ENCODE assay signal across 1 cellular context in genomic region chr15:89459271-89460038, GRCh38.
TF ChIP-seq lines count a peak whose summit lies in the region.

No MANE protein-coding gene starts in this region.

TF ChIP-seq in HepG2, 621 proteins besides CTCF, POLR2A, EP300 and RAD21 (continued from another document and continues in another):
- peak; percentile 52; the same call in 1 of the 2 replicates for TF ChIP-seq ZNF839 (CRISPR knock-in tag; IDR thresholded peaks at IDR 0.05; ENCODE audit: borderline replicate concordance)
- no peak for TF ChIP-seq HNF1B (CRISPR knock-in tag; IDR thresholded peaks at IDR 0.05)
- TF ChIP-seq DMAP1 (CRISPR knock-in tag; IDR thresholded peaks at IDR 0.05), result 0 out of 2 replicates have a peak, but pooled peaks have one; percentile 22
- no peak; the same call in 1 of the 2 replicates for TF ChIP-seq ARNTL (CRISPR knock-in tag; IDR thresholded peaks at IDR 0.05)
- peak; percentile 90 for TF ChIP-seq SOX5 (CRISPR knock-in tag; IDR thresholded peaks at IDR 0.05; ENCODE audit: borderline replicate concordance)
- TF ChIP-seq ARNT2 (CRISPR knock-in tag; IDR thresholded peaks at IDR 0.05; ENCODE audit: low read depth), result no peak
- TF ChIP-seq SOX13 (IDR thresholded peaks at IDR 0.05), result peak; percentile 69; the same call in 1 of the 2 replicates
- TF ChIP-seq SOX13 (CRISPR knock-in tag; conservative IDR thresholded peaks at IDR 0.05 in 1 of 2, IDR thresholded peaks at IDR 0.05 in 1 of 2), result peak in 1 of 2 experiments; percentile 93; a peak in 2 of 4 replicates
- no peak for TF ChIP-seq PHF5A (CRISPR knock-in tag; IDR thresholded peaks at IDR 0.05; ENCODE audit: low read depth, unreplicated experiment)
- no peak for TF ChIP-seq KLF12 (CRISPR knock-in tag; IDR thresholded peaks at IDR 0.05; ENCODE audit: borderline replicate concordance)
- no peak for TF ChIP-seq ZNF383 (CRISPR knock-in tag; IDR thresholded peaks at IDR 0.05; ENCODE audit: borderline replicate concordance)
- peak; percentile 94 for TF ChIP-seq MTA1 (CRISPR knock-in tag; IDR thresholded peaks at IDR 0.05; ENCODE audit: borderline replicate concordance)
- TF ChIP-seq ZNF234 (CRISPR knock-in tag; conservative IDR thresholded peaks at IDR 0.05), result no peak
- no peak for TF ChIP-seq ZNF354B (CRISPR knock-in tag; IDR thresholded peaks at IDR 0.05)
- TF ChIP-seq ZNF574 (CRISPR knock-in tag; IDR thresholded peaks at IDR 0.05), result peak; percentile 31; the same call in 1 of the 2 replicates
- no peak for TF ChIP-seq MBNL3 (CRISPR knock-in tag; conservative IDR thresholded peaks at IDR 0.05)
- TF ChIP-seq HBP1 (CRISPR knock-in tag; IDR thresholded peaks at IDR 0.05; ENCODE audit: low read depth), result no peak
- no peak for TF ChIP-seq HNRNPLL (IDR thresholded peaks at IDR 0.05; ENCODE audit: low read depth, low read length, poor library complexity, severe bottlenecking)
- no peak for TF ChIP-seq BRD4 (CRISPR knock-in tag; IDR thresholded peaks at IDR 0.05)
- no peak for TF ChIP-seq SNRNP70 (IDR thresholded peaks at IDR 0.05; ENCODE audit: low read depth, low read length)
- no peak for TF ChIP-seq ATF6 (CRISPR knock-in tag; conservative IDR thresholded peaks at IDR 0.05)
- TF ChIP-seq TP53 (CRISPR knock-in tag; conservative IDR thresholded peaks at IDR 0.05), result no peak
- no peak for TF ChIP-seq ZBTB42 (CRISPR knock-in tag; IDR thresholded peaks at IDR 0.05)
- TF ChIP-seq POLR2AphosphoS2 (IDR thresholded peaks at IDR 0.05; ENCODE audit: low read depth, low read length), result no peak
- TF ChIP-seq ARID4A (CRISPR knock-in tag; IDR thresholded peaks at IDR 0.05; ENCODE audit: borderline replicate concordance), result peak; percentile 63; the same call in 1 of the 2 replicates
- peak; percentile 73 for TF ChIP-seq MAX (IDR thresholded peaks at IDR 0.05)
- TF ChIP-seq NR2F1 (CRISPR knock-in tag; IDR thresholded peaks at IDR 0.05), result peak; percentile 66 to 82
- peak; percentile 22; the same call in 1 of the 2 replicates for TF ChIP-seq THAP11 (CRISPR knock-in tag; IDR thresholded peaks at IDR 0.05)
- no peak for TF ChIP-seq ATF7 (IDR thresholded peaks at IDR 0.05)
- no peak for TF ChIP-seq ATF7 (CRISPR knock-in tag; IDR thresholded peaks at IDR 0.05)
- TF ChIP-seq ZSCAN21 (CRISPR knock-in tag; IDR thresholded peaks at IDR 0.05; ENCODE audit: borderline replicate concordance), result peak; percentile 58; the same call in 1 of the 2 replicates
- no peak for TF ChIP-seq GRHL1 (CRISPR knock-in tag; conservative IDR thresholded peaks at IDR 0.05)
- no peak for TF ChIP-seq ZNF230 (CRISPR knock-in tag; IDR thresholded peaks at IDR 0.05)
- no peak for TF ChIP-seq MBD4 (IDR thresholded peaks at IDR 0.05; ENCODE audit: borderline replicate concordance, low read length)
- TF ChIP-seq ZNF891 (CRISPR knock-in tag; IDR thresholded peaks at IDR 0.05), result no peak
- TF ChIP-seq ZNF7 (CRISPR knock-in tag; IDR thresholded peaks at IDR 0.05), result no peak
- TF ChIP-seq ZNF609 (CRISPR knock-in tag; IDR thresholded peaks at IDR 0.05; ENCODE audit: borderline replicate concordance), result peak; percentile 1; the same call in 1 of the 2 replicates
- TF ChIP-seq MED1 (CRISPR knock-in tag; IDR thresholded peaks at IDR 0.05), result peak; percentile 64
